In genomic region chr11:62930157-62930556, GRCh38 we compare ENCODE assay signal across 23 cellular contexts. TPM values are rescaled to one million over a fixed set of nuclear protein-coding genes. Genes with fewer than 3 reads are reported as not detected.
DNase-seq lines count a peak whose midpoint lies in the region; ATAC-seq and TF ChIP-seq lines count a peak whose summit lies in the region.
"Had no signal": no experiment of that assay in that cellular context is flagged by ENCODE, and none has a peak within 500 bp of the region (broad histone marks: within the 10 kb centered on the region; RNA-seq: fewer than 3 reads in every experiment).

No MANE protein-coding gene starts in this region.

- intact Hi-C loops in cardiac septum (cut with DNase I) = no loop called here
- intact Hi-C loops in left ventricle myocardium superior (cut with micrococcal nuclease) = no loop called here
- intact Hi-C loops in upper lobe of right lung (cut with DNase I) = no loop called here

- peaks cover 11% of the 10 kb centered on the region for H3K4me1 ChIP-seq in upper lobe of right lung
- H3K4me1 ChIP-seq: HAP-1, SJCRH30 had no signal

- H3K9me3 ChIP-seq in upper lobe of right lung = no peaks in the 10 kb centered on the region
- H3K9me3 ChIP-seq: HAP-1, SJCRH30 had no signal

- H3K4me3 ChIP-seq in upper lobe of right lung = no peak overlapping the region
- H3K4me3 ChIP-seq: GM12878, HAP-1, SJCRH30 had no signal

- no peak overlapping the region for H3K27ac ChIP-seq in upper lobe of right lung
- H3K27ac ChIP-seq: SJCRH30 had no signal

- H3K36me3 ChIP-seq in upper lobe of right lung = no peaks in the 10 kb centered on the region
- H3K36me3 ChIP-seq: HAP-1, SJCRH30 had no signal

- DNase-seq in cardiac septum (ENCODE audit: low spot score) = peak; percentile 61
- DNase-seq in left ventricle myocardium superior = no peak
- peak; percentile 60 for DNase-seq in NCI-H1092 treated with DMSO at 0.1 percent for 48 hours (lab: John Stamatoyannopoulos, UW)
- peak; percentile 71 for DNase-seq in SHP77 treated with DMSO at 0.1 percent for 48 hours (lab: John Stamatoyannopoulos, UW)
- peak; percentile 32 for DNase-seq in upper lobe of right lung
- DNase-seq in HuH-7.5 (ENCODE audit: low spot score) = no peak
- DNase-seq in DMS114 treated with DMSO at 0.1 percent for 48 hours (lab: John Stamatoyannopoulos, UW; ENCODE audit: unreplicated experiment) = no peak
- DNase-seq: Calu3; CD4-positive, alpha-beta memory T cell; GDM1; IMR-90; Kasumi-1; MM.1S; NCI-H1417; NCI-H2081 treated with DMSO at 0.1 percent for 48 hours; NCI-H526 treated with DMSO at 0.1 percent for 48 hours; NK-92 treated with Interleukin-12 subunit alpha and Interleukin-12 subunit beta, amount 100 ng/mL, for 24 hours had no signal

- ATAC-seq in left ventricle myocardium superior = no peak
- no peak for ATAC-seq in upper lobe of right lung
- no peak for ATAC-seq in GM18909 (IDR thresholded peaks at IDR 0.05; ENCODE audit: poor library complexity, unreplicated experiment)
- ATAC-seq: GM12878 had no signal

- peaks cover 33% of the 10 kb centered on the region for H3K27me3 ChIP-seq in upper lobe of right lung
- H3K27me3 ChIP-seq: SJCRH30 had no signal

- no peak for TF ChIP-seq CTCF in upper lobe of right lung (IDR thresholded peaks at IDR 0.05)

RNA-seq across cellular contexts. Expression of gene CHRM1, which starts 9.0 kb away (rescaled TPM):
- total RNA-seq in cardiac septum (not detected), left ventricle myocardium superior (0.07 TPM), upper lobe of right lung (4.7 TPM)
- total RNA-seq: Calu3; CD4-positive, alpha-beta memory T cell; GM12878; IMR-90; OCI-LY7; SJCRH30 had no signal

RNA-seq across cellular contexts. Expression of gene SLC3A2, which starts 49.5 kb away (rescaled TPM):
- 38.6 TPM for total RNA-seq in cardiac septum
- total RNA-seq in left ventricle myocardium superior = 36.4 TPM
- 255 TPM for total RNA-seq in upper lobe of right lung

RNA-seq across cellular contexts. Expression of gene SLC22A6, which starts 54.6 kb away (rescaled TPM):
- total RNA-seq in cardiac septum (not detected), left ventricle myocardium superior (not detected), upper lobe of right lung (not detected)
- total RNA-seq: Calu3; CD4-positive, alpha-beta memory T cell; GM12878; HT-29; IMR-90; OCI-LY7; SJCRH30 had no signal

Comparison
In these comparisons a context has a peak if more than half of its experiments do, and no peak if none do; other contexts are left out.
1. DNase-seq: peak in cardiac septum (single experiment), NCI-H1092 treated with DMSO at 0.1 percent for 48 hours (single experiment), SHP77 treated with DMSO at 0.1 percent for 48 hours (single experiment) and upper lobe of right lung (single experiment); none in left ventricle myocardium superior (single experiment), HuH-7.5 (single experiment) and DMS114 treated with DMSO at 0.1 percent for 48 hours (single experiment).